Comparison of ENCODE assay signal across 8 cellular contexts in genomic region chr9:97386733-97387503, GRCh38. TPM values are rescaled to one million over a fixed set of nuclear protein-coding genes. Genes with fewer than 3 reads are reported as not detected.
DNase-seq lines count a peak whose midpoint lies in the region; ATAC-seq and TF ChIP-seq lines count a peak whose summit lies in the region.

No MANE protein-coding gene starts in this region.

- no peaks in the 10 kb centered on the region for H3K4me1 ChIP-seq in thoracic aorta (ENCODE audit: control insufficient read depth in 1 of 2, low read depth in 2 of 2)

- in situ Hi-C loops in G401 (cut with HindIII; ENCODE audit: low sequenced_read_pairs), result no loop called here

- H3K36me3 ChIP-seq in thoracic aorta, result no peaks in the 10 kb centered on the region

- H3K9me3 ChIP-seq in thoracic aorta, result no peaks in the 10 kb centered on the region

- no peaks in the 10 kb centered on the region for H3K27me3 ChIP-seq in thoracic aorta (replicated peaks; ENCODE audit: insufficient read depth)

- no peak overlapping the region for H3K27ac ChIP-seq in thoracic aorta

- no peak overlapping the region for H3K4me3 ChIP-seq in thoracic aorta

- peak; percentile 85 for TF ChIP-seq CTCF in thoracic aorta (IDR thresholded peaks at IDR 0.05)

- peak; percentile 57 for DNase-seq in G401 (ENCODE audit: low spot score)
- peak; percentile 77 for DNase-seq in HuH-7.5 (ENCODE audit: low spot score)
- DNase-seq in RKO (ENCODE audit: low spot score), result peak; percentile 39
- DNase-seq in activated effector memory CD4-positive, alpha-beta T cell treated with anti-CD3 and anti-CD28 coated beads, Interleukin-2, amount 50 U/mL, for 16 hours, result peak; percentile 93
- DNase-seq in germinal center (ENCODE audit: low spot score), result peak; percentile 78
- DNase-seq in occipital lobe (lab: John Stamatoyannopoulos, UW), result peak; percentile 56
- DNase-seq in thoracic aorta (ENCODE audit: low spot score), result no peak

- no peak for ATAC-seq in thoracic aorta (ENCODE audit: insufficient number of reproducible peaks, low FRiP score, low read depth)
- ATAC-seq in GM18858 (IDR thresholded peaks at IDR 0.05; ENCODE audit: unreplicated experiment), result no peak

RNA-seq across cellular contexts. Expression of gene TDRD7, which starts 25.0 kb away (rescaled TPM):
- 0.20 and 0.43 TPM in 2 replicates for total RNA-seq in G401 (2014; rRNA removed; shearing (Covaris generic))
- total RNA-seq in occipital lobe (33.2 TPM), thoracic aorta (10 to 100 TPM; 13.9 to 16.2 TPM)

Comparison
In these comparisons a context has a peak if more than half of its experiments do, and no peak if none do; other contexts are left out.
1. RNA of gene TDRD7, which starts 25.0 kb away (total RNA-seq): 33.2 TPM in occipital lobe (single experiment) and 13.9 to 16.2 TPM in thoracic aorta; 0.20 to 0.43 TPM in G401; every median in the first group is over 10 times any median in the second.